In genomic region chr14:105489607-105490317, GRCh38 we compare ENCODE assay signal across 8 cellular contexts. TPM values are rescaled to one million over a fixed set of nuclear protein-coding genes. Genes with fewer than 3 reads are reported as not detected.
DNase-seq lines count a peak whose midpoint lies in the region; ATAC-seq, FAIRE-seq and TF ChIP-seq lines count a peak whose summit lies in the region.

No MANE protein-coding gene starts in this region.

- H3K36me3 ChIP-seq in OCI-LY1 (ENCODE audit: insufficient read depth, low read length) = no peaks in the 10 kb centered on the region; the same call in 1 of the 2 replicates
- no peaks in the 10 kb centered on the region for H3K36me3 ChIP-seq in endothelial cell of umbilical vein (ENCODE audit: control insufficient read depth in 2 of 2, extremely low read depth in 1 of 2, insufficient read depth in 2 of 2, low read length in 2 of 2)
- peaks cover 6% of the 10 kb centered on the region for H3K36me3 ChIP-seq in mucosa of descending colon (ENCODE audit: low read depth)

- peaks cover 40% of the 10 kb centered on the region for H3K4me1 ChIP-seq in OCI-LY1 (ENCODE audit: insufficient read depth, low read length, severe bottlenecking)
- H3K4me1 ChIP-seq in endothelial cell of umbilical vein (ENCODE audit: control insufficient read depth, extremely low read depth, insufficient read depth, low read length) = peaks cover 2% of the 10 kb centered on the region
- peaks cover 44% of the 10 kb centered on the region for H3K4me1 ChIP-seq in mucosa of descending colon (ENCODE audit: low read depth)

- no peaks in the 10 kb centered on the region for H4K20me1 ChIP-seq in OCI-LY1 (ENCODE audit: insufficient read depth, low read length)
- no peaks in the 10 kb centered on the region for H4K20me1 ChIP-seq in endothelial cell of umbilical vein (replicated peaks; ENCODE audit: control insufficient read depth, extremely low read depth, insufficient read depth, low read length)

- TF ChIP-seq EP300 in Ishikawa (IDR thresholded peaks at IDR 0.05; ENCODE audit: borderline replicate concordance) = no peak

- peak overlapping the region; percentile 80 for H3K4me3 Mint-ChIP-seq in Calu3 (ENCODE audit: low read depth, unreplicated experiment)

- no peaks in the 10 kb centered on the region for H3F3A ChIP-seq in OCI-LY1 (ENCODE audit: insufficient read depth, low read length)

- H3K4me3 ChIP-seq in OCI-LY1 (ENCODE audit: low read depth, low read length, poor library complexity, severe bottlenecking) = peak overlapping the region; percentile 72
- peak overlapping the region; percentile 46 to 67 (median 51) for H3K4me3 ChIP-seq in endothelial cell of umbilical vein (replicated peaks in 1 of 3; ENCODE audit: insufficient read depth in 1 of 3, low read depth in 1 of 3, low read length in 3 of 3)
- H3K4me3 ChIP-seq in mucosa of descending colon = peak overlapping the region; percentile 48

- FAIRE-seq in endothelial cell of umbilical vein (lab: Jason Lieb, UNC) = peak; percentile 87

- H3K4me1 Mint-ChIP-seq in Calu3 (ENCODE audit: low read depth, unreplicated experiment) = peaks cover 10% of the 10 kb centered on the region

- H3K79me2 ChIP-seq in OCI-LY1 (ENCODE audit: insufficient read depth, low read length) (no peaks in the 10 kb centered on the region), endothelial cell of umbilical vein (ENCODE audit: control insufficient read depth, insufficient read depth, low read length) (peaks cover 3% of the 10 kb centered on the region)

- ATAC-seq in mucosa of descending colon = peak; percentile 31
- ATAC-seq in GM21825 (IDR thresholded peaks at IDR 0.05; ENCODE audit: unreplicated experiment) = no peak

- TF ChIP-seq RAD21 in Ishikawa (IDR thresholded peaks at IDR 0.05; ENCODE audit: low read depth) = peak; percentile 68

- POLR2A ChIA-PET in endothelial cell of umbilical vein (lab: Charles Lee) = interaction anchor here (0.7 to 1.4 kb wide), 4 partner anchors 9 to 119 kb away, joined by 3 to 9 read pairs (median 4); no protein-coding TSS in a partner anchor

- TF ChIP-seq CTCF in Calu3 (IDR thresholded peaks at IDR 0.05; ENCODE audit: unreplicated experiment) = peak; percentile 60
- peak; percentile 83 for TF ChIP-seq CTCF in OCI-LY1 (IDR thresholded peaks at IDR 0.05; ENCODE audit: low read length)
- TF ChIP-seq CTCF in endothelial cell of umbilical vein (IDR thresholded peaks at IDR 0.05; ENCODE audit: extremely low read depth in 1 of 2, insufficient read depth in 1 of 2, low read depth in 1 of 2, low read length in 2 of 2) = peak; percentile 59 to 76
- peak; percentile 35 for TF ChIP-seq CTCF in mucosa of descending colon (IDR thresholded peaks at IDR 0.05)

- H3K27ac Mint-ChIP-seq in Calu3 (ENCODE audit: unreplicated experiment) = peak overlapping the region; percentile 56

- no peaks in the 10 kb centered on the region for H3K9me3 Mint-ChIP-seq in Calu3 (ENCODE audit: low read depth, unreplicated experiment)

- no peak for TF ChIP-seq POLR2A in endothelial cell of umbilical vein (IDR thresholded peaks at IDR 0.05; ENCODE audit: low read depth, low read length)

- H3K9me3 ChIP-seq in OCI-LY1 (ENCODE audit: low read length) (no peaks in the 10 kb centered on the region), endothelial cell of umbilical vein (replicated peaks; ENCODE audit: control insufficient read depth, insufficient read depth, low read length) (no peaks in the 10 kb centered on the region), mucosa of descending colon (no peaks in the 10 kb centered on the region)

- H2AFZ ChIP-seq in OCI-LY1 (ENCODE audit: low read length) (no peak overlapping the region), endothelial cell of umbilical vein (ENCODE audit: low read depth, low read length) (peak overlapping the region; percentile 84)

- peak overlapping the region; percentile 77 for H3K9ac ChIP-seq in OCI-LY1 (ENCODE audit: low read length)
- peak overlapping the region; percentile 84 for H3K9ac ChIP-seq in endothelial cell of umbilical vein (replicated peaks; ENCODE audit: extremely low read depth, insufficient read depth, low read length)

- H3K27me3 Mint-ChIP-seq in Calu3 (ENCODE audit: unreplicated experiment) = no peaks in the 10 kb centered on the region

- intact Hi-C loops in Calu3 (cut with micrococcal nuclease; ENCODE audit: unreplicated experiment) = loop anchor here (2.0 kb wide), 1 partner anchor 119 kb away; no protein-coding TSS in a partner anchor
- intact Hi-C loops in endothelial cell of umbilical vein (cut with micrococcal nuclease) = loop anchor here (1.0 to 5.0 kb wide), 10 partner anchors 8 to 812 kb away; partner anchors contain the start of genes BRF1, CRIP2 and TEX22
- intact Hi-C loops in mucosa of descending colon (cut with DNase I, micrococcal nuclease) = no loop called here

- H3K4me2 ChIP-seq in OCI-LY1 (ENCODE audit: low read length) (peak overlapping the region; percentile 80), endothelial cell of umbilical vein (ENCODE audit: insufficient read depth, low read length) (peak overlapping the region; percentile 75)

- no peaks in the 10 kb centered on the region for H3K9me2 ChIP-seq in OCI-LY1 (ENCODE audit: low read depth, low read length)

- peaks cover 10% of the 10 kb centered on the region; the same call in 1 of the 2 replicates for H3K27me3 ChIP-seq in OCI-LY1 (ENCODE audit: insufficient read depth, low read length)
- H3K27me3 ChIP-seq in endothelial cell of umbilical vein (ENCODE audit: control insufficient read depth in 2 of 2, insufficient read depth in 2 of 2, low read length in 2 of 2) = peaks cover 0 to 12% of the 10 kb centered on the region in 2 experiments

- BruUV-seq in Calu3 (replicated peaks; lab: Mats Ljungman, UMichigan) = TSS peak; percentile 27
- no TSS peak for BruUV-seq in endothelial cell of umbilical vein (replicated peaks; lab: Mats Ljungman, UMichigan)

- CTCF ChIA-PET in Calu3 (lab: Charles Lee) (interaction anchor here (0.5 to 3.6 kb wide), 13 partner anchors 9 to 737 kb away, joined by 3 to 43 read pairs (median 4); partner anchors contain the start of gene SIVA1), endothelial cell of umbilical vein (lab: Charles Lee) (interaction anchor here (0.5 to 5.1 kb wide), 33 partner anchors 8 to 446 kb away, joined by 3 to 239 read pairs (median 6); partner anchors contain the start of genes BRF1, BTBD6, NUDT14 and PACS2)

- DNase-seq in Calu3 (peak; percentile 89), endothelial cell of umbilical vein (ENCODE audit: low read depth, low spot score) (peak; percentile 85), mucosa of descending colon (peak; percentile 90 to 95 (median 90))
- DNase-seq in activated CD8-positive, alpha-beta memory T cell treated with anti-CD3 and anti-CD28 coated beads, Interleukin-2, amount 50 U/mL, for 48 hours = peak; percentile 89
- peak; percentile 75 to 82 for DNase-seq in stimulated activated CD8-positive, alpha-beta memory T cell treated with anti-CD3 and anti-CD28 coated beads, Interleukin-2, amount 100 ng/mL, for 48 hours (ENCODE audit: low read depth in 2 of 2)

- H3K27ac ChIP-seq in OCI-LY1 (ENCODE audit: low read depth, low read length, poor library complexity, severe bottlenecking) (peak overlapping the region; percentile 54), endothelial cell of umbilical vein (ENCODE audit: insufficient read depth, low read depth, low read length) (peak overlapping the region; percentile 82)

- no peaks in the 10 kb centered on the region for H3K9me1 ChIP-seq in endothelial cell of umbilical vein (replicated peaks; ENCODE audit: control insufficient read depth, extremely low read depth, insufficient read depth, low read length)

- dilution Hi-C loops in endothelial cell of umbilical vein (cut with MboI; ENCODE audit: extremely low pct_ligation_motif_present, low sequenced_read_pairs) = no loop called here

- H3K36me3 Mint-ChIP-seq in Calu3 (ENCODE audit: insufficient read depth, unreplicated experiment) = peaks cover 36% of the 10 kb centered on the region

RNA-seq across cellular contexts. Expression of gene TEDC1, which starts 1.3 kb away (rescaled TPM):
- 33.7 and 36.8 TPM in 2 replicates for total RNA-seq in Calu3 (2022)
- total RNA-seq in endothelial cell of umbilical vein = 25.3 and 29.9 TPM in 2 replicates
- 16.5 and 16.8 TPM in 2 replicates for polyA plus RNA-seq in endothelial cell of umbilical vein
- polyA plus RNA-seq in endothelial cell of umbilical vein (2011; cell fraction: cytosol; rRNA removed) = 10.1 and 15.0 TPM in 2 replicates
- polyA plus RNA-seq in endothelial cell of umbilical vein (2011; cell fraction: nucleus; rRNA removed) = 16.3 and 20.8 TPM in 2 replicates
- polyA plus RNA-seq in endothelial cell of umbilical vein (2012) = 6.7 and 9.0 TPM in 2 replicates
- 3.8 and 6.5 TPM in 2 replicates for polyA minus RNA-seq in endothelial cell of umbilical vein
- polyA minus RNA-seq in endothelial cell of umbilical vein (2011; cell fraction: cytosol; rRNA and poly(A)+ RNA removed) = 26.7 TPM
- polyA minus RNA-seq in endothelial cell of umbilical vein (2011; cell fraction: nucleus; rRNA and poly(A)+ RNA removed) = 6.3 and 10.4 TPM in 2 replicates
- 10 to 100 TPM; 11.8 to 23.9 (median 21.8) TPM for total RNA-seq in mucosa of descending colon

RNA-seq across cellular contexts. Expression of gene CRIP1, which starts 3.1 kb away (rescaled TPM):
- 7.1 and 13.2 TPM in 2 replicates for total RNA-seq in Calu3 (2022)
- 4.8 and 8.1 TPM in 2 replicates for total RNA-seq in endothelial cell of umbilical vein
- 3.0 and 3.1 TPM in 2 replicates for polyA plus RNA-seq in endothelial cell of umbilical vein
- polyA plus RNA-seq in endothelial cell of umbilical vein (2011; cell fraction: cytosol; rRNA removed) = 2.9 and 3.9 TPM in 2 replicates
- 3.3 and 3.7 TPM in 2 replicates for polyA plus RNA-seq in endothelial cell of umbilical vein (2011; cell fraction: nucleus; rRNA removed)
- 2.8 and 4.2 TPM in 2 replicates for polyA plus RNA-seq in endothelial cell of umbilical vein (2012)
- 0.91 TPM in 1 of 2 replicates, not detected in the other for polyA minus RNA-seq in endothelial cell of umbilical vein
- polyA minus RNA-seq in endothelial cell of umbilical vein (2011; cell fraction: cytosol; rRNA and poly(A)+ RNA removed) = 143 TPM
- polyA minus RNA-seq in endothelial cell of umbilical vein (2011; cell fraction: nucleus; rRNA and poly(A)+ RNA removed) = 3.5 and 5.3 TPM in 2 replicates
- total RNA-seq in mucosa of descending colon = 100 to 1,000 TPM in 2 of 3 donors, 10 to 100 TPM in 1; 41.3 to 144 (median 142) TPM

RNA-seq across cellular contexts. Expression of gene CRIP2, which starts 15.1 kb away (rescaled TPM):
- 70.1 and 71.8 TPM in 2 replicates for total RNA-seq in Calu3 (2022)
- total RNA-seq in endothelial cell of umbilical vein = 322 and 361 TPM in 2 replicates
- polyA plus RNA-seq in endothelial cell of umbilical vein = 954 and 1,384 TPM in 2 replicates
- polyA plus RNA-seq in endothelial cell of umbilical vein (2011; cell fraction: cytosol; rRNA removed) = 542 and 715 TPM in 2 replicates
- polyA plus RNA-seq in endothelial cell of umbilical vein (2011; cell fraction: nucleus; rRNA removed) = 348 and 443 TPM in 2 replicates
- 232 and 368 TPM in 2 replicates for polyA plus RNA-seq in endothelial cell of umbilical vein (2012)
- polyA minus RNA-seq in endothelial cell of umbilical vein = 127 and 173 TPM in 2 replicates
- 41.4 TPM for polyA minus RNA-seq in endothelial cell of umbilical vein (2011; cell fraction: cytosol; rRNA and poly(A)+ RNA removed)
- polyA minus RNA-seq in endothelial cell of umbilical vein (2011; cell fraction: nucleus; rRNA and poly(A)+ RNA removed) = 40.5 and 94.7 TPM in 2 replicates
- 10 to 100 TPM; 10.0 to 41.6 (median 23.5) TPM for total RNA-seq in mucosa of descending colon

RNA-seq across cellular contexts. Expression of gene TMEM121, which starts 36.6 kb away (rescaled TPM):
- total RNA-seq in Calu3 (2022) (0.38 and 0.42 TPM in 2 replicates), endothelial cell of umbilical vein (4.8 and 5.3 TPM in 2 replicates), mucosa of descending colon (1 to 10 TPM in 2 of 3 donors, under 1 TPM in 1; 0.38 to 4.0 (median 1.0) TPM)
- polyA plus RNA-seq in endothelial cell of umbilical vein = 7.7 and 13.1 TPM in 2 replicates
- polyA plus RNA-seq in endothelial cell of umbilical vein (2011; cell fraction: cytosol; rRNA removed) = 1.8 and 4.0 TPM in 2 replicates
- polyA plus RNA-seq in endothelial cell of umbilical vein (2011; cell fraction: nucleus; rRNA removed) = 1.8 and 2.2 TPM in 2 replicates
- polyA plus RNA-seq in endothelial cell of umbilical vein (2012) = 1.5 and 3.9 TPM in 2 replicates
- polyA minus RNA-seq in endothelial cell of umbilical vein = 2.0 and 3.7 TPM in 2 replicates
- polyA minus RNA-seq in endothelial cell of umbilical vein (2011; cell fraction: cytosol; rRNA and poly(A)+ RNA removed) = 2.4 TPM
- polyA minus RNA-seq in endothelial cell of umbilical vein (2011; cell fraction: nucleus; rRNA and poly(A)+ RNA removed) = 0.38 and 2.1 TPM in 2 replicates

Comparison
In these comparisons a context has a peak if more than half of its experiments do, and no peak if none do; other contexts are left out.
1. intact Hi-C loops: an anchor here in Calu3 (2.0 kb wide) and endothelial cell of umbilical vein (1.0 to 5.0 kb wide); none called in mucosa of descending colon.